In the genomic region with DNA sequence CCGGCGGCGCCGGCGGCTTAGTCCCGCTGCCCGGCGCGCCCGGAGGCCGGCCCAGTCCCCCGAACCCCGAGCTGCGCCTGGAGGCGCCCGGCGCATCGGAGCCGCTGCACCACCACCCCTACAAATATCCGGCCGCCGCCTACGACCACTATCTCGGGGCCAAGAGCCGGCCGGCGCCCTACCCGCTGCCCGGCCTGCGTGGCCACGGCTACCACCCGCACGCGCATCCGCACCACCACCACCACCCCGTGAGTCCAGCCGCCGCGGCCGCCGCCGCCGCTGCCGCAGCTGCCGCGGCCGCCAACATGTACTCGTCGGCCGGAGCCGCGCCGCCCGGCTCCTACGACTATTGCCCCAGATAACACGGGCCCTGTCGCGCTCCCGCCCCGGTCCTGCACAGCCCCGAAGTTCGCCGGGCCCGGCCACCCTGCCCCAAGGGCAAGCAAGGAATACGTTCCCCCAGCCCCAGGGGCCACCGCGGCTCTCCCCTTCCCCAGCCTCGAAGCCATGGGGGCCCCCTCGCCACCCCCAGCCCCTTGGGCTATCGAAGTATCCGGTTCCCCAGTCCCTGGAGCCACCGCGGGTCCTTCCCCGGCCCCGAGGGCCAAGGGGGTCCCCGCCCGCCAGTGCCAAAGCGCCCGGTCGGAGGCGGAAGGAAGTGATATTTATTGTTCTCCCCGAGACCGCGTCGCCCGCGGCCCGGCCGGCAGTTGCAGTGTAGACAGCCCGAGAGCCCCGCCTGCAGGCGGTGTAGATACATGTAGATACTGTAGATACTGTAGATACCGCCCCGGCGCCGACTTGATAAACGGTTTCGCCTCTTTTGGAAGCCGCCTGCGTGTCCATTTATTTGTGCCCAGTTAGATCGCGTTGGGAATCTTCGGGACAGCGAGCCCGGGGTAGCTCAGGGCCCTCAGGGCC, we compare ENCODE assay signal across 1 cellular context.
A peak's percentile ranks its signal among the peaks of the same experiment; 100 is the strongest.
TF ChIP-seq lines count a peak whose summit lies in the region.

No MANE protein-coding gene starts in this region.

TF ChIP-seq in HepG2, 621 proteins besides CTCF, POLR2A, EP300 and RAD21:
- TF ChIP-seq, protein P1, sequence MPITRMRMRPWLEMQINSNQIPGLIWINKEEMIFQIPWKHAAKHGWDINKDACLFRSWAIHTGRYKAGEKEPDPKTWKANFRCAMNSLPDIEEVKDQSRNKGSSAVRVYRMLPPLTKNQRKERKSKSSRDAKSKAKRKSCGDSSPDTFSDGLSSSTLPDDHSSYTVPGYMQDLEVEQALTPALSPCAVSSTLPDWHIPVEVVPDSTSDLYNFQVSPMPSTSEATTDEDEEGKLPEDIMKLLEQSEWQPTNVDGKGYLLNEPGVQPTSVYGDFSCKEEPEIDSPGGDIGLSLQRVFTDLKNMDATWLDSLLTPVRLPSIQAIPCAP (CRISPR knock-in tag; IDR thresholded peaks at IDR 0.05; ENCODE audit: low read depth): no peak
- TF ChIP-seq ZNF713 (CRISPR knock-in tag; IDR thresholded peaks at IDR 0.05): no peak
- TF ChIP-seq SRSF1 (optimal IDR thresholded peaks at IDR 0.05; ENCODE audit: low read depth, low read length): no peak
- no peak for TF ChIP-seq SMARCE1 (IDR thresholded peaks at IDR 0.05; ENCODE audit: borderline replicate concordance)
- peak; percentile 99 for TF ChIP-seq EZH2 (conservative IDR thresholded peaks at IDR 0.05; ENCODE audit: low read depth, low read length)
- TF ChIP-seq HNRNPLL (IDR thresholded peaks at IDR 0.05; ENCODE audit: low read depth, low read length, poor library complexity, severe bottlenecking): peak; percentile 25
- peak; percentile 19; the same call in 1 of the 2 replicates for TF ChIP-seq GABPB1 (CRISPR knock-in tag; IDR thresholded peaks at IDR 0.05)
- peak; percentile 16; the same call in 1 of the 2 replicates for TF ChIP-seq STAG1 (CRISPR knock-in tag; IDR thresholded peaks at IDR 0.05)
- TF ChIP-seq, protein P2, sequence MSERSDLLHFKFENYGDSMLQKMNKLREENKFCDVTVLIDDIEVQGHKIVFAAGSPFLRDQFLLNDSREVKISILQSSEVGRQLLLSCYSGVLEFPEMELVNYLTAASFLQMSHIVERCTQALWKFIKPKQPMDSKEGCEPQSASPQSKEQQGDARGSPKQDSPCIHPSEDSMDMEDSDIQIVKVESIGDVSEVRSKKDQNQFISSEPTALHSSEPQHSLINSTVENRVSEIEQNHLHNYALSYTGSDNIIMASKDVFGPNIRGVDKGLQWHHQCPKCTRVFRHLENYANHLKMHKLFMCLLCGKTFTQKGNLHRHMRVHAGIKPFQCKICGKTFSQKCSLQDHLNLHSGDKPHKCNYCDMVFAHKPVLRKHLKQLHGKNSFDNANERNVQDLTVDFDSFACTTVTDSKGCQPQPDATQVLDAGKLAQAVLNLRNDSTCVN (CRISPR knock-in tag; IDR thresholded peaks at IDR 0.05; ENCODE audit: borderline replicate concordance): no peak
- no peak for TF ChIP-seq NFYB (CRISPR knock-in tag; IDR thresholded peaks at IDR 0.05)
